28 cellular contexts compared by ENCODE assay signal in the genomic region with DNA sequence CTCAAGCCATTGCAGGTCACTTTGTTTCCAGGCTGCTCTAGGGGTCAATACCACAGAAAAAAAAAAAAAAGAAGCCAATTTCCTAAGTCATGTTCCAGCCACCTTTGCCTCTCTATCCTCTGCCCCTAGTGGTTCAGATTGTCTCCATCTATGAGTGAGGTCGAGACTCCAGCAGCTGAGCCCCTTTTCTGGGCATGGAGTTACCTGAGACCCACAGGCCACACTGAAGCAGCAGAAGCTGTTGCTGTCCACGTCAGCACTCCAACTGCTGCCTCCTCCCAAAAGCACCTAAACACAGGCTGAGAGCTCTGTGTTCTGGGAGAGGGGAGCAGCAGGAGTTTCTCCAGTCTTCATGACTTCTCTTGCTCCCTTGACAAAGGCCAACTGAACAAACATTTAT.
A peak's percentile ranks its signal among the peaks of the same experiment; 100 is the strongest.
DNase-seq lines count a peak whose midpoint lies in the region; ATAC-seq, FAIRE-seq and TF ChIP-seq lines count a peak whose summit lies in the region.
"Had no signal": no experiment of that assay in that cellular context is flagged by ENCODE, and none has a peak within 500 bp of the region (broad histone marks: within the 10 kb centered on the region; RNA-seq: fewer than 3 reads in every experiment).

No MANE protein-coding gene starts in this region.

- DNase-seq in A549 (ENCODE audit: low read depth in 1 of 2, low spot score in 1 of 2) (no peak), H7 (peak; percentile 35), RPMI8226 (peak; percentile 27), islet precursor cell (peak; percentile 63), hippocampal formation (lab: John Stamatoyannopoulos, UW) (no peak), NCI-H526 (lab: John Stamatoyannopoulos, UW) (no peak), uterus (no peak), heart left ventricle (no peak)
- DNase-seq: ACHN; activated B cell treated with CpG ODN at 0.5 μM for 24 hours; activated CD4-positive, alpha-beta T cell treated with anti-CD3 and anti-CD28 coated beads, Interleukin-2, amount 50 U/mL, for 4 hours; activated naive CD4-positive, alpha-beta T cell treated with anti-CD3 and anti-CD28 coated beads, Interleukin-2, amount 50 U/mL, for 16 hours; amygdala; cortex of kidney; DND-41; esophagus squamous epithelium; IMR-90; kidney; NCI-H1436; NK-92 treated with Interleukin-12 subunit alpha and Interleukin-12 subunit beta, amount 100 ng/mL, for 24 hours; Peyer's patch had no signal

- TF ChIP-seq EP300 in A549 (IDR thresholded peaks at IDR 0.05) = no peak

- no peak for TF ChIP-seq RAD21 in A549 (conservative IDR thresholded peaks at IDR 0.05 in 1 of 2, IDR thresholded peaks at IDR 0.05 in 1 of 2)

- no peaks in the 10 kb centered on the region for H3K9me3 ChIP-seq in A549
- H3K9me3 ChIP-seq in uterus = no peaks in the 10 kb centered on the region
- no peaks in the 10 kb centered on the region for H3K9me3 ChIP-seq in heart left ventricle
- H3K9me3 ChIP-seq: esophagus squamous epithelium, Peyer's patch, prostate gland had no signal

- H3K4me1 ChIP-seq in A549 = no peaks in the 10 kb centered on the region
- H3K4me1 ChIP-seq in uterus = no peaks in the 10 kb centered on the region
- H3K4me1 ChIP-seq in heart left ventricle = no peaks in the 10 kb centered on the region
- H3K4me1 ChIP-seq: esophagus squamous epithelium, Peyer's patch, prostate gland, SJSA1 had no signal

- FAIRE-seq in A549 (lab: Jason Lieb, UNC) = no peak
- FAIRE-seq: frontal cortex, kidney had no signal

- H3K36me3 ChIP-seq in H7 (replicated peaks; ENCODE audit: control insufficient read depth, insufficient read depth, low read length) (no peaks in the 10 kb centered on the region), uterus (no peaks in the 10 kb centered on the region), heart left ventricle (no peaks in the 10 kb centered on the region)
- H3K36me3 ChIP-seq: cardiac muscle cell, esophagus squamous epithelium, Peyer's patch, prostate gland, SJSA1 had no signal

- TF ChIP-seq POLR2A in A549 (IDR thresholded peaks at IDR 0.05; ENCODE audit: low read length) = no peak
- TF ChIP-seq POLR2A in uterus (IDR thresholded peaks at IDR 0.05) = no peak
- TF ChIP-seq POLR2A in heart left ventricle (IDR thresholded peaks at IDR 0.05) = no peak

- TF ChIP-seq CTCF in A549 (IDR thresholded peaks at IDR 0.05) = no peak
- no peak for TF ChIP-seq CTCF in uterus (IDR thresholded peaks at IDR 0.05)
- no peak for TF ChIP-seq CTCF in heart left ventricle (IDR thresholded peaks at IDR 0.05)

- WGBS in A549 (ENCODE audit: missing lambda C conversion rate) = 0% methylated on average over 2 of the region's 2 CpGs
- 6 to 26% (median 18%) methylated on average over 2 of the region's 2 CpGs for WGBS in heart left ventricle, 4 donors

- intact Hi-C loops in uterus (cut with DNase I; ENCODE audit: low total_unique reads) = no loop called here
- intact Hi-C loops in heart left ventricle (cut with DNase I) = no loop called here

- CTCF ChIA-PET in A549 (lab: Yijun Ruan, JAX) = no interaction called here

- no peak overlapping the region for H3K4me2 ChIP-seq in A549
- H3K4me2 ChIP-seq: hepatocyte had no signal

- ATAC-seq in A549 (no peak), heart left ventricle (no peak)

- H3K27ac ChIP-seq in A549 (no peak overlapping the region), uterus (no peak overlapping the region), heart left ventricle (no peak overlapping the region)
- H3K27ac ChIP-seq: cardiac muscle cell, esophagus squamous epithelium, hepatocyte, HL-60, Peyer's patch, prostate gland, SJSA1 had no signal

- no peak overlapping the region for H3K4me3 ChIP-seq in A549
- no peak overlapping the region for H3K4me3 ChIP-seq in H7 (ENCODE audit: insufficient read depth, low read depth, low read length)
- H3K4me3 ChIP-seq in uterus = no peak overlapping the region
- no peak overlapping the region for H3K4me3 ChIP-seq in heart left ventricle
- H3K4me3 ChIP-seq: cardiac muscle cell, esophagus squamous epithelium, hepatocyte, lung, Peyer's patch, prostate gland, SJSA1 had no signal

- POLR2A ChIA-PET in A549 (lab: Yijun Ruan, JAX) = no interaction called here

- H3K27me3 ChIP-seq in H7 (ENCODE audit: control insufficient read depth, insufficient read depth, low read length) (no peaks in the 10 kb centered on the region), uterus (no peaks in the 10 kb centered on the region), heart left ventricle (no peaks in the 10 kb centered on the region)
- H3K27me3 ChIP-seq: cardiac muscle cell, esophagus squamous epithelium, hepatocyte, Peyer's patch, SJSA1 had no signal

TF ChIP-seq in A549, 52 proteins besides CTCF, POLR2A, EP300 and RAD21:
- TF ChIP-seq, protein P1, sequence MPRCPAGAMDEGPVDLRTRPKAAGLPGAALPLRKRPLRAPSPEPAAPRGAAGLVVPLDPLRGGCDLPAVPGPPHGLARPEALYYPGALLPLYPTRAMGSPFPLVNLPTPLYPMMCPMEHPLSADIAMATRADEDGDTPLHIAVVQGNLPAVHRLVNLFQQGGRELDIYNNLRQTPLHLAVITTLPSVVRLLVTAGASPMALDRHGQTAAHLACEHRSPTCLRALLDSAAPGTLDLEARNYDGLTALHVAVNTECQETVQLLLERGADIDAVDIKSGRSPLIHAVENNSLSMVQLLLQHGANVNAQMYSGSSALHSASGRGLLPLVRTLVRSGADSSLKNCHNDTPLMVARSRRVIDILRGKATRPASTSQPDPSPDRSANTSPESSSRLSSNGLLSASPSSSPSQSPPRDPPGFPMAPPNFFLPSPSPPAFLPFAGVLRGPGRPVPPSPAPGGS (IDR thresholded peaks at IDR 0.05) = no peak
- TF ChIP-seq, protein P2, sequence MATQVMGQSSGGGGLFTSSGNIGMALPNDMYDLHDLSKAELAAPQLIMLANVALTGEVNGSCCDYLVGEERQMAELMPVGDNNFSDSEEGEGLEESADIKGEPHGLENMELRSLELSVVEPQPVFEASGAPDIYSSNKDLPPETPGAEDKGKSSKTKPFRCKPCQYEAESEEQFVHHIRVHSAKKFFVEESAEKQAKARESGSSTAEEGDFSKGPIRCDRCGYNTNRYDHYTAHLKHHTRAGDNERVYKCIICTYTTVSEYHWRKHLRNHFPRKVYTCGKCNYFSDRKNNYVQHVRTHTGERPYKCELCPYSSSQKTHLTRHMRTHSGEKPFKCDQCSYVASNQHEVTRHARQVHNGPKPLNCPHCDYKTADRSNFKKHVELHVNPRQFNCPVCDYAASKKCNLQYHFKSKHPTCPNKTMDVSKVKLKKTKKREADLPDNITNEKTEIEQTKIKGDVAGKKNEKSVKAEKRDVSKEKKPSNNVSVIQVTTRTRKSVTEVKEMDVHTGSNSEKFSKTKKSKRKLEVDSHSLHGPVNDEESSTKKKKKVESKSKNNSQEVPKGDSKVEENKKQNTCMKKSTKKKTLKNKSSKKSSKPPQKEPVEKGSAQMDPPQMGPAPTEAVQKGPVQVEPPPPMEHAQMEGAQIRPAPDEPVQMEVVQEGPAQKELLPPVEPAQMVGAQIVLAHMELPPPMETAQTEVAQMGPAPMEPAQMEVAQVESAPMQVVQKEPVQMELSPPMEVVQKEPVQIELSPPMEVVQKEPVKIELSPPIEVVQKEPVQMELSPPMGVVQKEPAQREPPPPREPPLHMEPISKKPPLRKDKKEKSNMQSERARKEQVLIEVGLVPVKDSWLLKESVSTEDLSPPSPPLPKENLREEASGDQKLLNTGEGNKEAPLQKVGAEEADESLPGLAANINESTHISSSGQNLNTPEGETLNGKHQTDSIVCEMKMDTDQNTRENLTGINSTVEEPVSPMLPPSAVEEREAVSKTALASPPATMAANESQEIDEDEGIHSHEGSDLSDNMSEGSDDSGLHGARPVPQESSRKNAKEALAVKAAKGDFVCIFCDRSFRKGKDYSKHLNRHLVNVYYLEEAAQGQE (IDR thresholded peaks at IDR 0.05) = peak; percentile 15; the same call in 1 of the 2 replicates
- no peak for TF ChIP-seq NFE2L2 (conservative IDR thresholded peaks at IDR 0.05; ENCODE audit: low read length)

Comparison
In these comparisons a context has a peak if more than half of its experiments do, and no peak if none do; other contexts are left out.
1. DNase-seq: peak in H7 (single experiment), RPMI8226 (single experiment) and islet precursor cell (single experiment); none in A549 (0 of 2), hippocampal formation (0 of 2), NCI-H526 (0 of 2), uterus (0 of 2) and heart left ventricle (0 of 5).